11 cellular contexts compared by ENCODE assay signal in the genomic region with DNA sequence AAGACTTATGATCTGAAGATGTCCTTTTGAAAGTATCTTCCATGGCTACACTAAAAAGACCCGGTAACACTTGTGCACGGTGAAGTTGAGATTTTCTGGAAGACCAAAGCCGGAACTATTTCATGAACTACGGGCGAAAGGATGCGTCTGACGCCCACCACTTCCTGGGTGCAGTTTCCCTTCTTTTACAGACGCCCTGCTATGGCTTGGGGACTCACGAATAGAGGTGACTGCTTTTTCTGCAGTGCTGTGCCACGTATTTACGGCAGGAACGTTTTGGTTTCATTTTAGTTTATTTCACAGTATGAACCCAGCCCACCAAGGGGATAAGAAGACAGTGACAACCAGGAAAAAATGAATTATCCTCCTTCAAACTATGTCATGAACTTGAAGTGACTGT.
DNase-seq lines count a peak whose midpoint lies in the region; ATAC-seq and TF ChIP-seq lines count a peak whose summit lies in the region.
"Had no signal": no experiment of that assay in that cellular context is flagged by ENCODE, and none has a peak within 500 bp of the region (broad histone marks: within the 10 kb centered on the region; RNA-seq: fewer than 3 reads in every experiment).

No MANE protein-coding gene starts in this region.

- no peaks in the 10 kb centered on the region for H3K9me3 Mint-ChIP-seq in CD8-positive, alpha-beta memory T cell
- no peaks in the 10 kb centered on the region for H3K9me3 Mint-ChIP-seq in mesothelial cell of epicardium

- H3K27me3 Mint-ChIP-seq in CD8-positive, alpha-beta memory T cell: no peaks in the 10 kb centered on the region
- H3K27me3 Mint-ChIP-seq in mesothelial cell of epicardium (ENCODE audit: low read depth): no peaks in the 10 kb centered on the region

- no peak for TF ChIP-seq CTCF in mesothelial cell of epicardium (IDR thresholded peaks at IDR 0.05; ENCODE audit: unreplicated experiment)

- POLR2A ChIA-PET in CD8-positive, alpha-beta memory T cell (lab: Charles Lee): interaction anchor here (0.6 kb wide), 1 partner anchor 172 kb away, joined by 4 read pairs; no protein-coding TSS in a partner anchor

- no peaks in the 10 kb centered on the region for H3K9me3 ChIP-seq in CD8-positive, alpha-beta memory T cell (ENCODE audit: low read length)
- H3K9me3 ChIP-seq: gastrocnemius medialis had no signal

- peaks cover 24 to 28% (median 25%) of the 10 kb centered on the region in 3 donors for H3K4me1 Mint-ChIP-seq in CD8-positive, alpha-beta memory T cell
- peaks cover 13% of the 10 kb centered on the region for H3K4me1 Mint-ChIP-seq in mesothelial cell of epicardium

- ATAC-seq in HG03571 (IDR thresholded peaks at IDR 0.05; ENCODE audit: unreplicated experiment) (no peak), GM21786 (IDR thresholded peaks at IDR 0.05; ENCODE audit: unreplicated experiment) (no peak)
- ATAC-seq: gastrocnemius medialis had no signal

- peak overlapping the region; percentile 88 to 99 (median 96) for H3K27ac Mint-ChIP-seq in CD8-positive, alpha-beta memory T cell
- H3K27ac Mint-ChIP-seq in mesothelial cell of epicardium: no peak overlapping the region

- H3K27me3 ChIP-seq in CD8-positive, alpha-beta memory T cell (ENCODE audit: insufficient read depth, low read length, poor library complexity, severe bottlenecking): no peaks in the 10 kb centered on the region
- H3K27me3 ChIP-seq: gastrocnemius medialis had no signal

- CTCF ChIA-PET in CD8-positive, alpha-beta memory T cell (lab: Charles Lee): no interaction called here

- peak overlapping the region; percentile 39 for H3K27ac ChIP-seq in CD8-positive, alpha-beta memory T cell (ENCODE audit: low read depth, low read length)
- H3K27ac ChIP-seq: C4-2B had no signal

- peak; percentile 40 to 76 (median 74) for DNase-seq in CD8-positive, alpha-beta memory T cell
- peak in 4 of 5 experiments; percentile 44 to 94 (median 62) for DNase-seq in T-helper 2 cell
- DNase-seq in activated naive CD4-positive, alpha-beta T cell treated with Interleukin-2 at 50 U/mL for 16 hours: peak; percentile 73
- peak; percentile 75 for DNase-seq in stimulated activated CD4-positive, alpha-beta T cell treated with anti-CD3 and anti-CD28 coated beads, Interleukin-1b, Interleukin-23, amount 100 ng/mL, for 48 hours
- DNase-seq in mesothelial cell of epicardium (ENCODE audit: low spot score in 2 of 2, unreplicated experiment in 2 of 2): no peak
- DNase-seq in DMS79 (lab: John Stamatoyannopoulos, UW): no peak
- DNase-seq: gastrocnemius medialis, NCI-H510A treated with DMSO at 0.1 percent for 48 hours had no signal

- H3K4me1 ChIP-seq in CD8-positive, alpha-beta memory T cell (ENCODE audit: insufficient read depth, low read length): peaks cover 35% of the 10 kb centered on the region

- peak overlapping the region; percentile 60 for H3K4me3 ChIP-seq in CD8-positive, alpha-beta memory T cell (ENCODE audit: low read length)
- H3K4me3 ChIP-seq: gastrocnemius medialis had no signal

- peaks cover 0 to 7% (median 6%) of the 10 kb centered on the region in 3 donors for H3K36me3 Mint-ChIP-seq in CD8-positive, alpha-beta memory T cell
- peaks cover 22% of the 10 kb centered on the region for H3K36me3 Mint-ChIP-seq in mesothelial cell of epicardium

- H3K4me3 Mint-ChIP-seq in CD8-positive, alpha-beta memory T cell: peak overlapping the region; percentile 72 to 88 (median 83)
- no peak overlapping the region for H3K4me3 Mint-ChIP-seq in mesothelial cell of epicardium

- no peaks in the 10 kb centered on the region for H3K36me3 ChIP-seq in CD8-positive, alpha-beta memory T cell (ENCODE audit: insufficient read depth, low read length)
- H3K36me3 ChIP-seq: gastrocnemius medialis had no signal

Comparison
In these comparisons a context has a peak if more than half of its experiments do, and no peak if none do; other contexts are left out.
1. DNase-seq: peak in CD8-positive, alpha-beta memory T cell (5 of 5), T-helper 2 cell (4 of 5), activated naive CD4-positive, alpha-beta T cell treated with Interleukin-2 at 50 U/mL for 16 hours (single experiment) and stimulated activated CD4-positive, alpha-beta T cell treated with anti-CD3 and anti-CD28 coated beads, Interleukin-1b, Interleukin-23, amount 100 ng/mL, for 48 hours (single experiment); none in mesothelial cell of epicardium (0 of 2) and DMS79 (single experiment).